13 cellular contexts compared by ENCODE assay signal in genomic region chr3:193637831-193638230, GRCh38.
"Had no signal": no experiment of that assay in that cellular context is flagged by ENCODE, and none has a peak within 500 bp of the region (broad histone marks: within the 10 kb centered on the region; RNA-seq: fewer than 3 reads in every experiment).

No MANE protein-coding gene starts in this region.

- H3K27me3 ChIP-seq: esophagus muscularis mucosa, foreskin keratinocyte, hepatocyte, right atrium auricular region, sigmoid colon had no signal

- H3K9me3 ChIP-seq: esophagus muscularis mucosa, right atrium auricular region, sigmoid colon had no signal

- H3K27ac ChIP-seq: esophagus muscularis mucosa, foreskin keratinocyte, hepatocyte, right atrium auricular region, sigmoid colon had no signal

- H3K4me1 ChIP-seq: esophagus muscularis mucosa, foreskin keratinocyte, right atrium auricular region, sigmoid colon had no signal

- ATAC-seq: foreskin keratinocyte, natural killer cell had no signal

- H3K4me3 ChIP-seq: esophagus muscularis mucosa, hepatocyte, right atrium auricular region, sigmoid colon, smooth muscle cell had no signal

- DNase-seq: effector memory CD4-positive, alpha-beta T cell; foreskin keratinocyte; kidney glomerular epithelial cell; natural killer cell; posterior cingulate gyrus; sigmoid colon; stimulated activated CD4-positive, alpha-beta T cell treated with anti-CD3 and anti-CD28 coated beads, Interleukin-2, amount 100 ng/mL, for 48 hours; stimulated activated naive CD4-positive, alpha-beta T cell treated with Interleukin-2 at 50 U/mL for 16 hours; trophoblast cell had no signal
